In the genomic region with DNA sequence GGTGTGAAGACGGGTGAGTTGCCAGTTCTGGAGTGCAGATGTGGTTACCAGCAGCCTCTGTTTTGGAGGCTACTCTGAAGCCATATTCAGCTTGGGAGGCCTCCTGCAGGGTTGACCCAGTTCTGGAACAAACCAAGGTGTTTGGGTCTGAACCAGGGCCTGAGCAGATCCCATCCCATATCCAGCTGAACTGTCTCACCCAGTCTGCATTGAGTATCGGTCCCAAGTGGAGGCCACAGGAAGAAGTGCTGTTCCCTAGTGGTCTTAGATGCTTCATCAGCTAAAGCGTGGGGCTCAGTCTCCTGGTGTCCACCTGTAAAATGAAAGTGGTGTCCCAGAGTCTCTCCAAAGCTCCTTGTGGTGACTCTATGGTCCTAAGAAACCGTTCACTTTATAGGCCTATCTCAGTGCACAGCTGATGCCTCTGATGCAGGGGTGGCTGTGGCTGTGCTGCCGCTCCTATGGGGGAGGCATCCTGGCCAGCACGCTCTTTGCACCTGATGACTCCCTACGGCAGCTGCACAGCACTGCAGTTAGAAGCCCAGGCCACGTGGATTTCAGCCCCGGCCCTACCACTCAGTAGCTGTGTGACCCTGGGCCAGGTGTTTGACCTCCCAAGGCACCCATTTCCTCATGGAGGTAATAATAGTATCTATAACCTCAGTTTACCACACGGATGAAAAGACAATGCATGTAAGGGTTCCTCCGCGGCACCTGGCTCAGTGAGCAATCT, we compare ENCODE assay signal across 1 cellular context.
TF ChIP-seq lines count a peak whose summit lies in the region.

No MANE protein-coding gene starts in this region.

TF ChIP-seq in H1, 55 proteins besides CTCF, POLR2A, EP300 and RAD21:
- TF ChIP-seq NANOG (IDR thresholded peaks at IDR 0.05; ENCODE audit: insufficient read depth, low read depth, low read length, poor library complexity, severe bottlenecking) (no peak), NRF1 (IDR thresholded peaks at IDR 0.05; ENCODE audit: low read depth, low read length) (no peak), SP4 (IDR thresholded peaks at IDR 0.05; ENCODE audit: low read length) (no peak), BRCA1 (IDR thresholded peaks at IDR 0.05; ENCODE audit: low read depth, low read length) (no peak), SP2 (IDR thresholded peaks at IDR 0.05; ENCODE audit: low read length) (no peak), CHD1 (IDR thresholded peaks at IDR 0.05; ENCODE audit: low read depth, low read length) (no peak), BCL11A (IDR thresholded peaks at IDR 0.05; ENCODE audit: low read depth in 2 of 2, low read length in 2 of 2) (no peak), RXRA (IDR thresholded peaks at IDR 0.05; ENCODE audit: insufficient read depth, low read depth, low read length) (no peak), CTBP2 (IDR thresholded peaks at IDR 0.05; ENCODE audit: borderline replicate concordance, insufficient read depth, insufficient read length, low read length) (no peak), EZH2 (IDR thresholded peaks at IDR 0.05; ENCODE audit: low read depth, low read length, severe bottlenecking) (no peak), KDM1A (IDR thresholded peaks at IDR 0.05; ENCODE audit: borderline replicate concordance, low read length) (no peak), KDM4A (IDR thresholded peaks at IDR 0.05; ENCODE audit: low read depth, low read length, severe bottlenecking) (no peak)
